Comparison of ENCODE assay signal across 20 cellular contexts in the genomic region with DNA sequence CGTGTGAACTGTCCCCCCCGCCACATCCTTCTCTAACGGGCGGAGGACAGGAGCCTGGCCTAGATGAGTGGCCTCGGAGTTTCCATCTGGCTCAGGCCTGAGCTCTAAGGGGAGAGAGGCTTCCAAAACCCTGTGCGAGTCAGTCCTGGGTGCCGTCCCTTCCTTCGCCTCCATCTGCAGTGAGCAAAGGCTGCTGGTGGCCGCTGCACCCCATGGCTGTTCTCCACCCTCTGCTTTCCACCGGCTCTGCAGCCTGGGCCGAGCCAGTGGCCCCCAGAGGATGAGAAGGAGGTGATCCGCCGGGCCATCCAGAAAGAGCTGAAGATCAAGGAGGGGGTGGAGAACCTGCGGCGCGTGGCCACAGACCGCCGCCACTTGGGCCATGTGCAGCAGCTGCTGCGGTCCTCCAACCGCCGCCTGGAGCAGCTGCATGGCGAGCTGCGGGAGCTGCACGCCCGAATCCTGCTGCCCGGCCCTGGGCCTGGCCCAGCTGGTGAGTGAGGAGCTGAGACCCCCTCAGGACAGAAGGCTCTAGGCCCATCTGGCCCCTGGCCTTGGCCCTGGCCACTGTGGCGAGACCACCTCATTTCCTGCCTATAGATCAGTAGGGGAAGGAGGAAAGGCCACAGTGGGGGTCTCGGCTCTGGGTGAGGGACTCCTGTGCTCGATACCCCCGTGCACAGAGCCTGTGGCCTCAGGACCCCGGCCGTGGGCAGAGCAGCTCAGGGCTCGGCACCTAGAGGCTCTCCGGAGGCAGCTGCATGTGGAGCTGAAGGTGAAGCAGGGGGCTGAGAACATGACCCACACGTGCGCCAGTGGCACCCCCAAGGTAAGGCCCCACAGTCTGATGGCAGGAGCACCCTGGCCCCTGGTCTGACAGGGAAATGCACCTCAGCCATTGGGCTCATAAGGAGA. TPM values are rescaled to one million over a fixed set of nuclear protein-coding genes. Genes with fewer than 3 reads are reported as not detected.
DNase-seq lines count a peak whose midpoint lies in the region; ATAC-seq and TF ChIP-seq lines count a peak whose summit lies in the region.
"Had no signal": no experiment of that assay in that cellular context is flagged by ENCODE, and none has a peak within 500 bp of the region (broad histone marks: within the 10 kb centered on the region; RNA-seq: fewer than 3 reads in every experiment).

No MANE protein-coding gene starts in this region.

- no peak overlapping the region for H3K27ac Mint-ChIP-seq in activated naive CD8-positive, alpha-beta T cell treated with anti-CD3 and anti-CD28 coated beads, Interleukin-2, amount 10 ng/mL, durations not matched to agents 7 days and 5 days
- no peak overlapping the region for H3K27ac Mint-ChIP-seq in activated naive CD8-positive, alpha-beta T cell treated with anti-CD3 and anti-CD28 coated beads for 36 hours
- no peak overlapping the region for H3K27ac Mint-ChIP-seq in T-cell
- H3K27ac Mint-ChIP-seq: activated CD4-positive, alpha-beta T cell treated with anti-CD3 and anti-CD28 coated beads for 36 hours; nephron had no signal

- peak; percentile 30 for DNase-seq in activated naive CD8-positive, alpha-beta T cell treated with anti-CD3 and anti-CD28 coated beads, Interleukin-2, amount 10 ng/mL, durations not matched to agents 7 days and 5 days
- no peak for DNase-seq in activated naive CD8-positive, alpha-beta T cell treated with anti-CD3 and anti-CD28 coated beads for 36 hours
- peak; percentile 34 for DNase-seq in Right ventricle myocardium superior
- peak; percentile 35 for DNase-seq in lower lobe of right lung
- peak; percentile 44 to 64 for DNase-seq in aorta
- no peak for DNase-seq in DMS153 (lab: John Stamatoyannopoulos, UW)
- DNase-seq in GM10266 (ENCODE audit: extremely low spot score): no peak
- DNase-seq in T-cell: no peak
- DNase-seq: activated CD4-positive, alpha-beta T cell treated with anti-CD3 and anti-CD28 coated beads for 36 hours; DMS53; Kasumi-1; NCI-H1930; NCI-H526 treated with DMSO at 0.1 percent for 48 hours; RPMI8226; SK-N-SH; T-helper 2 cell had no signal

- no peak overlapping the region for H3K4me3 Mint-ChIP-seq in activated naive CD8-positive, alpha-beta T cell treated with anti-CD3 and anti-CD28 coated beads, Interleukin-2, amount 10 ng/mL, durations not matched to agents 7 days and 5 days
- no peak overlapping the region for H3K4me3 Mint-ChIP-seq in activated naive CD8-positive, alpha-beta T cell treated with anti-CD3 and anti-CD28 coated beads for 36 hours
- no peak overlapping the region for H3K4me3 Mint-ChIP-seq in T-cell

- CTCF ChIA-PET in T-cell (lab: Charles Lee): interaction anchor here (0.6 to 0.9 kb wide), 2 partner anchors 43 to 216 kb away, joined by 3 to 5 read pairs; no protein-coding TSS in a partner anchor

- peaks cover 12% of the 10 kb centered on the region for H3K4me1 ChIP-seq in lower lobe of right lung
- no peaks in the 10 kb centered on the region for H3K4me1 ChIP-seq in aorta (ENCODE audit: control insufficient read depth in 1 of 2, insufficient read depth in 2 of 2, low read length in 2 of 2)

- no peaks in the 10 kb centered on the region for H3K27me3 Mint-ChIP-seq in activated naive CD8-positive, alpha-beta T cell treated with anti-CD3 and anti-CD28 coated beads, Interleukin-2, amount 10 ng/mL, durations not matched to agents 7 days and 5 days
- no peaks in the 10 kb centered on the region for H3K27me3 Mint-ChIP-seq in activated naive CD8-positive, alpha-beta T cell treated with anti-CD3 and anti-CD28 coated beads for 36 hours
- H3K27me3 Mint-ChIP-seq in T-cell: no peaks in the 10 kb centered on the region
- H3K27me3 Mint-ChIP-seq: activated CD4-positive, alpha-beta T cell treated with anti-CD3 and anti-CD28 coated beads for 36 hours had no signal

- H3K9me3 ChIP-seq in lower lobe of right lung: no peaks in the 10 kb centered on the region
- no peaks in the 10 kb centered on the region for H3K9me3 ChIP-seq in aorta (ENCODE audit: control insufficient read depth, low read length)
- H3K9me3 ChIP-seq: SK-N-SH, upper lobe of left lung had no signal

- H3K27ac ChIP-seq in lower lobe of right lung: no peak overlapping the region
- no peak overlapping the region for H3K27ac ChIP-seq in aorta (ENCODE audit: low read depth in 1 of 2, low read length in 2 of 2)
- H3K27ac ChIP-seq: cardiac muscle cell had no signal

- POLR2A ChIA-PET in activated naive CD8-positive, alpha-beta T cell treated with anti-CD3 and anti-CD28 coated beads, Interleukin-2, amount 10 ng/mL, durations not matched to agents 7 days and 5 days (lab: Charles Lee): interaction anchor here (0.5 to 1.1 kb wide), 2 partner anchors 16 to 270 kb away, joined by 3 read pairs; a partner anchor contains a TSS
- POLR2A ChIA-PET in T-cell (lab: Charles Lee): no interaction called here

- H3K36me3 ChIP-seq in lower lobe of right lung (peaks cover 12% of the 10 kb centered on the region), aorta (ENCODE audit: control insufficient read depth in 1 of 2, insufficient read depth in 2 of 2, low read length in 1 of 2) (no peaks in the 10 kb centered on the region)
- H3K36me3 ChIP-seq: cardiac muscle cell had no signal

- H3K27me3 ChIP-seq in lower lobe of right lung (ENCODE audit: low read depth) (no peaks in the 10 kb centered on the region), aorta (ENCODE audit: control insufficient read depth in 1 of 2, insufficient read depth in 2 of 2, low read length in 1 of 2) (no peaks in the 10 kb centered on the region)
- H3K27me3 ChIP-seq: cardiac muscle cell, upper lobe of left lung had no signal

- intact Hi-C loops in Right ventricle myocardium superior (cut with DNase I): no loop called here
- intact Hi-C loops in lower lobe of right lung (cut with DNase I): no loop called here
- intact Hi-C loops in aorta (cut with DNase I): no loop called here

- no peaks in the 10 kb centered on the region for H3K9me3 Mint-ChIP-seq in activated naive CD8-positive, alpha-beta T cell treated with anti-CD3 and anti-CD28 coated beads, Interleukin-2, amount 10 ng/mL, durations not matched to agents 7 days and 5 days
- no peaks in the 10 kb centered on the region for H3K9me3 Mint-ChIP-seq in activated naive CD8-positive, alpha-beta T cell treated with anti-CD3 and anti-CD28 coated beads for 36 hours
- no peaks in the 10 kb centered on the region for H3K9me3 Mint-ChIP-seq in T-cell
- H3K9me3 Mint-ChIP-seq: CD8-positive, alpha-beta memory T cell; nephron had no signal

- ATAC-seq in activated naive CD8-positive, alpha-beta T cell treated with anti-CD3 and anti-CD28 coated beads, Interleukin-2, amount 10 ng/mL, durations not matched to agents 7 days and 5 days (ENCODE audit: low read depth): no peak
- ATAC-seq in Right ventricle myocardium superior (ENCODE audit: poor library complexity) (no peak), lower lobe of right lung (no peak), aorta (ENCODE audit: low FRiP score) (no peak), T-cell (replicated peaks in 1 of 4) (no peak)
- ATAC-seq: activated CD4-positive, alpha-beta T cell treated with anti-CD3 and anti-CD28 coated beads for 36 hours had no signal

- 90 to 92% methylated on average over 36 of the region's 36 CpGs for WGBS in aorta, 2 donors

- no peak overlapping the region for H3K4me3 ChIP-seq in lower lobe of right lung
- no peak overlapping the region for H3K4me3 ChIP-seq in aorta (ENCODE audit: low read length in 2 of 2)
- H3K4me3 ChIP-seq: cardiac muscle cell had no signal

- H3K4me1 Mint-ChIP-seq in activated naive CD8-positive, alpha-beta T cell treated with anti-CD3 and anti-CD28 coated beads, Interleukin-2, amount 10 ng/mL, durations not matched to agents 7 days and 5 days: peaks cover 10% of the 10 kb centered on the region
- H3K4me1 Mint-ChIP-seq in activated naive CD8-positive, alpha-beta T cell treated with anti-CD3 and anti-CD28 coated beads for 36 hours: peaks cover 10% of the 10 kb centered on the region
- H3K4me1 Mint-ChIP-seq in T-cell: peaks cover 11 to 15% (median 13%) of the 10 kb centered on the region in 3 donors

- no peak for TF ChIP-seq CTCF in lower lobe of right lung (IDR thresholded peaks at IDR 0.05)
- TF ChIP-seq CTCF in GM10266 (IDR thresholded peaks at IDR 0.05; ENCODE audit: control insufficient read depth, insufficient read depth, low read depth, missing control alignments): no peak

- H3K36me3 Mint-ChIP-seq in activated naive CD8-positive, alpha-beta T cell treated with anti-CD3 and anti-CD28 coated beads, Interleukin-2, amount 10 ng/mL, durations not matched to agents 7 days and 5 days: no peaks in the 10 kb centered on the region
- no peaks in the 10 kb centered on the region for H3K36me3 Mint-ChIP-seq in activated naive CD8-positive, alpha-beta T cell treated with anti-CD3 and anti-CD28 coated beads for 36 hours
- no peaks in the 10 kb centered on the region for H3K36me3 Mint-ChIP-seq in T-cell

RNA-seq across cellular contexts. Expression of a gene that starts 3.0 kb away (rescaled TPM):
- total RNA-seq in activated naive CD8-positive, alpha-beta T cell treated with anti-CD3 and anti-CD28 coated beads, Interleukin-2, amount 10 ng/mL, durations not matched to agents 7 days and 5 days: 1 to 10 TPM; 7.4 to 9.6 TPM
- total RNA-seq in activated naive CD8-positive, alpha-beta T cell treated with anti-CD3 and anti-CD28 coated beads for 36 hours: 1 to 10 TPM; 7.2 to 7.8 TPM
- 5.7 TPM for total RNA-seq in Right ventricle myocardium superior
- 11.1 TPM for total RNA-seq in lower lobe of right lung
- 10 to 100 TPM in 1 of 2 donors, 1 to 10 TPM in 1; 7.1 to 11.1 TPM for total RNA-seq in aorta
- 1 to 10 TPM; 1.3 to 2.5 TPM for polyA plus RNA-seq in aorta
- total RNA-seq in T-cell: 1 to 10 TPM; 2.1 to 4.3 (median 3.7) TPM

RNA-seq across cellular contexts. Expression of a gene that starts 16.3 kb away (rescaled TPM):
- total RNA-seq in activated naive CD8-positive, alpha-beta T cell treated with anti-CD3 and anti-CD28 coated beads, Interleukin-2, amount 10 ng/mL, durations not matched to agents 7 days and 5 days: 100 to 1,000 TPM; 411 to 415 TPM
- total RNA-seq in activated naive CD8-positive, alpha-beta T cell treated with anti-CD3 and anti-CD28 coated beads for 36 hours: 100 to 1,000 TPM; 953 to 971 TPM
- total RNA-seq in Right ventricle myocardium superior: 167 TPM
- 197 TPM for total RNA-seq in lower lobe of right lung
- 100 to 1,000 TPM; 190 to 195 TPM for total RNA-seq in aorta
- 100 to 1,000 TPM in 1 of 2 donors, 10 to 100 TPM in 1; 98.5 to 167 TPM for polyA plus RNA-seq in aorta
- 100 to 1,000 TPM; 239 to 279 (median 252) TPM for total RNA-seq in T-cell

RNA-seq across cellular contexts. Expression of a gene that starts 18.6 kb away (rescaled TPM):
- total RNA-seq in activated naive CD8-positive, alpha-beta T cell treated with anti-CD3 and anti-CD28 coated beads, Interleukin-2, amount 10 ng/mL, durations not matched to agents 7 days and 5 days: 10 to 100 TPM; 64.1 to 68.9 TPM
- 10 to 100 TPM; 47.1 to 52.6 TPM for total RNA-seq in activated naive CD8-positive, alpha-beta T cell treated with anti-CD3 and anti-CD28 coated beads for 36 hours
- total RNA-seq in Right ventricle myocardium superior (5.4 TPM), lower lobe of right lung (29.4 TPM), aorta (10 to 100 TPM; 11.2 to 13.1 TPM), T-cell (10 to 100 TPM; 22.6 to 32.9 (median 31.4) TPM)
- 10 to 100 TPM; 21.3 to 30.9 TPM for polyA plus RNA-seq in aorta

RNA-seq across cellular contexts. Expression of a gene that starts 48.7 kb away (rescaled TPM):
- total RNA-seq in activated naive CD8-positive, alpha-beta T cell treated with anti-CD3 and anti-CD28 coated beads, Interleukin-2, amount 10 ng/mL, durations not matched to agents 7 days and 5 days: 10 to 100 TPM; 37.7 to 40.4 TPM
- total RNA-seq in activated naive CD8-positive, alpha-beta T cell treated with anti-CD3 and anti-CD28 coated beads for 36 hours: 10 to 100 TPM; 34.3 to 38.1 TPM
- total RNA-seq in Right ventricle myocardium superior (40.0 TPM), lower lobe of right lung (37.3 TPM), aorta (10 to 100 TPM in 1 of 2 donors, 1 to 10 TPM in 1; 9.0 to 15.3 TPM), T-cell (10 to 100 TPM in 2 of 5 donors, 1 to 10 TPM in 3; 4.1 to 10.5 (median 8.0) TPM)
- polyA plus RNA-seq in aorta: 10 to 100 TPM; 20.2 to 55.3 TPM

Comparison
In these comparisons a context has a peak if more than half of its experiments do, and no peak if none do; other contexts are left out.
1. DNase-seq: peak in activated naive CD8-positive, alpha-beta T cell treated with anti-CD3 and anti-CD28 coated beads, Interleukin-2, amount 10 ng/mL, durations not matched to agents 7 days and 5 days (single experiment), Right ventricle myocardium superior (single experiment), lower lobe of right lung (single experiment) and aorta (2 of 2); none in activated naive CD8-positive, alpha-beta T cell treated with anti-CD3 and anti-CD28 coated beads for 36 hours (single experiment), DMS153 (single experiment), GM10266 (single experiment) and T-cell (0 of 34).